Comparison of ENCODE assay signal across 8 cellular contexts in genomic region chr12:53984901-53985357, GRCh38. TPM values are rescaled to one million over a fixed set of nuclear protein-coding genes. Genes with fewer than 3 reads are reported as not detected.
A peak's percentile ranks its signal among the peaks of the same experiment; 100 is the strongest.
DNase-seq lines count a peak whose midpoint lies in the region; ATAC-seq, FAIRE-seq and TF ChIP-seq lines count a peak whose summit lies in the region.

Gene HOXC10, plus strand, starts transcription at chr12:53985146. Its CDS starts 114 bp downstream, at chr12:53985260.

- H3T11ph ChIP-seq in H9 (ENCODE audit: low read length): no peak within 1 kb of the TSS

- H3K4me1 ChIP-seq in CD4-positive, alpha-beta memory T cell (ENCODE audit: insufficient read depth, low read length): peaks cover 36% of the 10 kb centered on the region
- H3K4me1 ChIP-seq in H9 (ENCODE audit: insufficient read depth, low read length) (no peaks in the 10 kb centered on the region), H1 (replicated peaks in 1 of 4; ENCODE audit: control insufficient read depth in 3 of 4, insufficient read depth in 4 of 4, low read length in 3 of 4) (peaks cover 0 to 6% (median 3%) of the 10 kb centered on the region in 4 experiments; a peak in 3 of 7 replicates), muscle layer of colon (ENCODE audit: insufficient read depth, low read length) (peaks cover 20% of the 10 kb centered on the region)

- TF ChIP-seq POLR2A in H1 (IDR thresholded peaks at IDR 0.05; ENCODE audit: control extremely low read depth in 1 of 2, low read depth in 2 of 2, low read length in 2 of 2): no peak

- peak; percentile 87 to 89 for TF ChIP-seq RAD21 in H1 (IDR thresholded peaks at IDR 0.05 in 1 of 2, conservative IDR thresholded peaks at IDR 0.05 in 1 of 2; ENCODE audit: low read depth in 2 of 2, low read length in 2 of 2)

- H3K27me3 Mint-ChIP-seq in CD4-positive, alpha-beta memory T cell: peaks cover 76 to 82% of the 10 kb centered on the region in 2 donors
- peaks cover 100% of the 10 kb centered on the region for H3K27me3 Mint-ChIP-seq in H9 (ENCODE audit: low read depth)

- H3K18ac ChIP-seq in H9 (ENCODE audit: insufficient read length, low read depth, low read length): no peak within 1 kb of the TSS
- H3K18ac ChIP-seq in H1 (ENCODE audit: extremely low read depth, low read length): peak within 1 kb of the TSS; percentile 32

- intact Hi-C loops in CD4-positive, alpha-beta memory T cell (cut with micrococcal nuclease): loop anchor here (5.0 kb wide), 1 partner anchor 33 kb away; the partner anchor contains the start of gene HOXC12

- H4K5ac ChIP-seq in H9 (ENCODE audit: insufficient read length, low read depth, low read length) (no peak within 1 kb of the TSS), H1 (ENCODE audit: insufficient read length, low read depth, low read length) (no peak within 1 kb of the TSS)

- no CpG with 5 or more reads among the region's 36 CpGs for WGBS in H9 (ENCODE audit: extremely low coverage, insufficient read length, low lambda C conversion rate)
- WGBS in H1 (ENCODE audit: extremely low coverage in 1 of 2, insufficient coverage in 1 of 2, insufficient read length in 1 of 2, insufficient replicate concordance in 2 of 2, low coverage in 1 of 2, low lambda C conversion rate in 2 of 2, missing lambda C conversion rate in 1 of 2), 2 experiments: 9% methylated on average over 24 of the region's 36 CpGs; no CpG with 5 or more reads in 1 of the 2 experiments

- no peak within 1 kb of the TSS for H2BK5ac ChIP-seq in H9 (ENCODE audit: insufficient read length, low read length)
- no peak within 1 kb of the TSS for H2BK5ac ChIP-seq in H1 (ENCODE audit: low read depth, low read length)

- H4K20me1 ChIP-seq in H9 (ENCODE audit: control insufficient read depth, insufficient read depth, insufficient read length): no peaks in the 10 kb centered on the region
- peaks cover 14 to 31% of the 10 kb centered on the region in 2 experiments for H4K20me1 ChIP-seq in H1 (replicated peaks in 1 of 2; ENCODE audit: control insufficient read depth in 1 of 2, insufficient read depth in 2 of 2, low read length in 2 of 2)

- no peak within 1 kb of the TSS for H3K4me3 ChIP-seq in CD4-positive, alpha-beta memory T cell (ENCODE audit: low read length in 2 of 2)
- H3K4me3 ChIP-seq in H1 (ENCODE audit: extremely low read depth in 1 of 4, insufficient read depth in 2 of 4, low read depth in 3 of 4, low read length in 4 of 4) (peak within 1 kb of the TSS in 1 of 4 experiments; percentile 38; a peak in 2 of 8 replicates), muscle layer of colon (ENCODE audit: low read depth in 1 of 2, low read length in 2 of 2) (peak within 1 kb of the TSS; percentile 22 to 63)

- no peak within 1 kb of the TSS for H2AFZ ChIP-seq in H9 (ENCODE audit: low read length)
- H2AFZ ChIP-seq in H1 (ENCODE audit: low read length): no peak within 1 kb of the TSS

- H3K27ac Mint-ChIP-seq in CD4-positive, alpha-beta memory T cell: peak within 1 kb of the TSS in 5 of 7 donors; percentile 42 to 93 (median 75)
- H3K27ac Mint-ChIP-seq in H9: no peak within 1 kb of the TSS

- no peak within 1 kb of the TSS for H3K4ac ChIP-seq in H9 (ENCODE audit: low read depth, low read length)
- no peak within 1 kb of the TSS for H3K4ac ChIP-seq in H1 (replicated peaks; ENCODE audit: insufficient read length, low read depth, low read length)

- H3K79me1 ChIP-seq in H9 (ENCODE audit: insufficient read depth, low read depth, low read length, poor library complexity, severe bottlenecking) (no peaks in the 10 kb centered on the region), H1 (ENCODE audit: low read depth, low read length) (no peaks in the 10 kb centered on the region)

- peak; percentile 36 for FAIRE-seq in H1 (lab: Jason Lieb, UNC)

- no peaks in the 10 kb centered on the region for H3K36me3 ChIP-seq in CD4-positive, alpha-beta memory T cell (ENCODE audit: insufficient read depth, low read length)
- peaks cover 0 to 8% (median 0%) of the 10 kb centered on the region in 4 experiments; a peak in 1 of 8 replicates for H3K36me3 ChIP-seq in H1 (ENCODE audit: control insufficient read depth in 2 of 4, insufficient read depth in 4 of 4, low read length in 3 of 4)
- H3K36me3 ChIP-seq in muscle layer of colon (ENCODE audit: insufficient read depth, low read length): no peaks in the 10 kb centered on the region

- TF ChIP-seq CTCF in H9 (conservative IDR thresholded peaks at IDR 0.05) (peak; percentile 75), H1 (IDR thresholded peaks at IDR 0.05; ENCODE audit: control extremely low read depth in 1 of 3, insufficient read depth in 1 of 3, low read depth in 1 of 3, low read length in 3 of 3) (peak; percentile 84 to 97 (median 89))

- POLR2A ChIA-PET in CD4-positive, alpha-beta memory T cell (lab: Charles Lee; ENCODE audit: partially characterized antibody): no interaction called here
- POLR2A ChIA-PET in H1 (lab: Charles Lee; ENCODE audit: partially characterized antibody): interaction anchor here (0.9 to 1.2 kb wide), 4 partner anchors 12 to 39 kb away, joined by 3 to 4 read pairs (median 4); partner anchors contain the start of gene HOXC11

- H4K8ac ChIP-seq in H9 (replicated peaks; ENCODE audit: insufficient read length, low read depth, low read length) (no peak within 1 kb of the TSS), H1 (ENCODE audit: extremely low read depth, insufficient read depth, low read length) (no peak within 1 kb of the TSS; the same call in 1 of the 2 replicates)

- H3K27ac ChIP-seq in CD4-positive, alpha-beta memory T cell (ENCODE audit: low read depth, low read length): no peak within 1 kb of the TSS
- no peak within 1 kb of the TSS for H3K27ac ChIP-seq in H9 (ENCODE audit: insufficient read length, low read depth, low read length)
- no peak within 1 kb of the TSS for H3K27ac ChIP-seq in H1 (ENCODE audit: low read depth, low read length)
- no peak within 1 kb of the TSS for H3K27ac ChIP-seq in muscle layer of colon (ENCODE audit: low read depth, low read length)

- H3K56ac ChIP-seq in H9 (ENCODE audit: insufficient read length, low read depth, low read length) (no peak within 1 kb of the TSS), H1 (replicated peaks; ENCODE audit: insufficient read length, low read depth, low read length) (no peak within 1 kb of the TSS)

- H2BK15ac ChIP-seq in H9 (ENCODE audit: low read depth, low read length): no peak within 1 kb of the TSS
- H2BK15ac ChIP-seq in H1 (ENCODE audit: low read length): no peak within 1 kb of the TSS

- H3K4me1 Mint-ChIP-seq in CD4-positive, alpha-beta memory T cell: peaks cover 14 to 55% (median 29%) of the 10 kb centered on the region in 4 donors
- peaks cover 3 to 8% of the 10 kb centered on the region in 2 experiments; a peak in 2 of 4 replicates for H3K4me1 Mint-ChIP-seq in H9

- H3K9ac ChIP-seq in H9 (ENCODE audit: extremely low read depth, insufficient read length, low read length): no peak within 1 kb of the TSS
- H3K9ac ChIP-seq in H1 (replicated peaks in 1 of 4; ENCODE audit: extremely low read depth in 1 of 4, low read depth in 3 of 4, low read length in 3 of 4): no peak within 1 kb of the TSS
- H3K9ac ChIP-seq in muscle layer of colon (ENCODE audit: low read length): no peak within 1 kb of the TSS

- H3K79me2 ChIP-seq in H9 (ENCODE audit: insufficient read depth, low read length): no peaks in the 10 kb centered on the region
- no peaks in the 10 kb centered on the region for H3K79me2 ChIP-seq in H1 (ENCODE audit: control insufficient read depth in 1 of 2, insufficient read depth in 2 of 2, low read length in 2 of 2)

- no peak within 1 kb of the TSS for H2BK120ac ChIP-seq in H9 (ENCODE audit: low read depth, low read length, poor library complexity, severe bottlenecking)
- H2BK120ac ChIP-seq in H1 (replicated peaks; ENCODE audit: low read depth, low read length): no peak within 1 kb of the TSS

- no peak for ATAC-seq in HG03565 (IDR thresholded peaks at IDR 0.05; ENCODE audit: unreplicated experiment)

- peak within 1 kb of the TSS; percentile 48 to 88 (median 70) for H3K4me3 Mint-ChIP-seq in CD4-positive, alpha-beta memory T cell
- peak within 1 kb of the TSS in 1 of 2 experiments; percentile 63; a peak in 3 of 5 replicates for H3K4me3 Mint-ChIP-seq in H9

- H3K27me3 ChIP-seq in CD4-positive, alpha-beta memory T cell (ENCODE audit: insufficient read depth, low read length): peaks cover 94% of the 10 kb centered on the region
- H3K27me3 ChIP-seq in H9 (ENCODE audit: insufficient read depth, low read length) (peaks cover 94% of the 10 kb centered on the region), H1 (replicated peaks in 1 of 4; ENCODE audit: control insufficient read depth in 3 of 4, extremely low read depth in 1 of 4, insufficient read depth in 3 of 4, low read length in 3 of 4) (peaks cover 92 to 99% (median 97%) of the 10 kb centered on the region in 4 experiments), muscle layer of colon (ENCODE audit: control insufficient read depth in 1 of 2, insufficient read depth in 2 of 2, low read length in 2 of 2) (peaks cover 61 to 88% of the 10 kb centered on the region in 2 donors)

- H3K9me3 ChIP-seq in CD4-positive, alpha-beta memory T cell (ENCODE audit: control insufficient read depth in 1 of 2, low read length in 2 of 2): no peaks in the 10 kb centered on the region
- H3K9me3 ChIP-seq in H9 (ENCODE audit: control insufficient read depth, low read depth, low read length) (no peaks in the 10 kb centered on the region), H1 (ENCODE audit: insufficient read depth in 2 of 2, low read depth in 1 of 2, low read length in 1 of 2) (peaks cover 0 to 9% of the 10 kb centered on the region in 2 experiments; a peak in 1 of 4 replicates), muscle layer of colon (ENCODE audit: low read length) (no peaks in the 10 kb centered on the region)

- no peak within 1 kb of the TSS for H4K91ac ChIP-seq in H9 (ENCODE audit: insufficient read length, low read depth, low read length)
- no peak within 1 kb of the TSS for H4K91ac ChIP-seq in H1 (replicated peaks; ENCODE audit: insufficient read length, low read length)

- H3K9me3 Mint-ChIP-seq in CD4-positive, alpha-beta memory T cell: peaks cover 0 to 36% (median 6%) of the 10 kb centered on the region in 8 donors
- H3K9me3 Mint-ChIP-seq in H9: peaks cover 3 to 11% of the 10 kb centered on the region in 2 experiments; a peak in 4 of 5 replicates

- DNase-seq in CD4-positive, alpha-beta memory T cell: peak in 4 of 5 donors; percentile 42 to 73 (median 45)
- DNase-seq in H9: peak; percentile 94
- peak; percentile 81 for DNase-seq in NCI-H510A (lab: John Stamatoyannopoulos, UW)
- peak; percentile 88 to 90 for DNase-seq in activated CD4-positive, alpha-beta T cell treated with anti-CD3 and anti-CD28 coated beads, Interleukin-2, amount 50 U/mL, for 48 hours
- DNase-seq in H1 (ENCODE audit: low read depth in 1 of 2, low spot score in 2 of 2): peak in 1 of 2 experiments; percentile 93
- peak; percentile 76 for DNase-seq in stimulated activated CD8-positive, alpha-beta memory T cell treated with anti-CD3 and anti-CD28 coated beads, Interleukin-7, amount 100 ng/mL, for 24 hours (ENCODE audit: low read depth)

- H3K36me3 Mint-ChIP-seq in CD4-positive, alpha-beta memory T cell: peaks cover 0 to 1% of the 10 kb centered on the region in 2 donors
- no peaks in the 10 kb centered on the region; a peak in 2 of 7 replicates for H3K36me3 Mint-ChIP-seq in H9 (ENCODE audit: insufficient read depth in 1 of 3, low read depth in 3 of 3)

- H2AK5ac ChIP-seq in H9 (ENCODE audit: insufficient read length, low read length): no peak within 1 kb of the TSS
- no peak within 1 kb of the TSS for H2AK5ac ChIP-seq in H1 (ENCODE audit: low read depth, low read length)

- H2BK20ac ChIP-seq in H9 (ENCODE audit: low read depth, low read length, poor library complexity, severe bottlenecking) (no peak within 1 kb of the TSS), H1 (ENCODE audit: low read length) (no peak within 1 kb of the TSS; the same call in 1 of the 2 replicates)

- H2BK12ac ChIP-seq in H9 (ENCODE audit: insufficient read length, low read depth, low read length) (no peak within 1 kb of the TSS), H1 (ENCODE audit: low read depth, low read length) (peak within 1 kb of the TSS; percentile 50; the same call in 1 of the 2 replicates)

- H3K14ac ChIP-seq in H9 (ENCODE audit: insufficient read depth, low read length) (no peak within 1 kb of the TSS), H1 (ENCODE audit: insufficient read length) (no peak within 1 kb of the TSS)

- CTCF ChIA-PET in CD4-positive, alpha-beta memory T cell (lab: Charles Lee; ENCODE audit: partially characterized antibody): interaction anchor here (0.6 to 2.4 kb wide), 5 partner anchors 207 to 369 kb away, joined by 3 to 8 read pairs (median 3); no protein-coding TSS in a partner anchor
- CTCF ChIA-PET in H1 (lab: Charles Lee; ENCODE audit: partially characterized antibody): interaction anchor here (0.5 to 5.8 kb wide), 38 partner anchors 8 to 690 kb away, joined by 3 to 91 read pairs (median 4); partner anchors contain the start of genes HOXC12, HOXC4, HOXC5 and HOXC8

- TF ChIP-seq EP300 in H1 (IDR thresholded peaks at IDR 0.05; ENCODE audit: borderline replicate concordance in 1 of 2, low read depth in 2 of 2, low read length in 2 of 2): 0 out of 3 replicates have a peak, but pooled peaks of 1 of the 2 experiments have one; percentile 18

- H3K4me2 ChIP-seq in H9 (ENCODE audit: insufficient read depth, insufficient read length, low read length) (peak within 1 kb of the TSS; percentile 10), H1 (ENCODE audit: insufficient read depth in 1 of 2, low read depth in 2 of 2, low read length in 2 of 2) (peak within 1 kb of the TSS; percentile 41 to 55; a peak in 3 of 4 replicates)

- H3K23me2 ChIP-seq in H9 (ENCODE audit: insufficient read length, low read depth, low read length, poor library complexity, severe bottlenecking) (no peaks in the 10 kb centered on the region), H1 (ENCODE audit: low read depth, low read length) (no peaks in the 10 kb centered on the region)

- no peak within 1 kb of the TSS for H3K23ac ChIP-seq in H9 (ENCODE audit: insufficient read length, low read depth, low read length)
- no peak within 1 kb of the TSS for H3K23ac ChIP-seq in H1 (ENCODE audit: insufficient read length)

RNA-seq across cellular contexts. Expression of gene HOXC10, which starts in this region (rescaled TPM):
- not detected for total RNA-seq in CD4-positive, alpha-beta memory T cell
- not detected for polyA plus RNA-seq in CD4-positive, alpha-beta memory T cell
- total RNA-seq in H9 (2021): not detected in 2 replicates
- not detected in 2 replicates for total RNA-seq in H1 (2021; fragmentation: NEBNext Ultra II Directional; extraction: Animal tissue kit (Norgen Biotek cat#: 25700))
- polyA plus RNA-seq in H1 (2011; rRNA removed): not detected in 2 replicates
- polyA plus RNA-seq in H1 (2011; cell fraction: cytosol; rRNA removed): not detected
- not detected for polyA plus RNA-seq in H1 (2011; cell fraction: nucleus; rRNA removed)
- not detected in 4 replicates for polyA plus RNA-seq in H1 (2012, experiment 1 of 2)
- 0.20 TPM for polyA plus RNA-seq in H1 (2012, experiment 2 of 2)
- not detected for polyA plus RNA-seq in H1 (2013, experiment 1 of 2)
- polyA plus RNA-seq in H1 (2013, experiment 2 of 2): not detected
- not detected in 2 replicates for polyA minus RNA-seq in H1 (2011; rRNA and poly(A)+ RNA removed)
- polyA minus RNA-seq in H1 (2011; cell fraction: cytosol; rRNA and poly(A)+ RNA removed): not detected
- not detected for polyA minus RNA-seq in H1 (2011; cell fraction: nucleus; rRNA and poly(A)+ RNA removed)

Comparison
In these comparisons a context has a peak if more than half of its experiments do, and no peak if none do; other contexts are left out.
1. Peak in DNase-seq in CD4-positive, alpha-beta memory T cell; RNA of the gene not detected or under 1 TPM.
2. Peak in DNase-seq and H3K4me2 ChIP-seq in H9; RNA of the gene not detected or under 1 TPM.
3. H3K4me3 ChIP-seq: peak in muscle layer of colon (2 of 2); none in CD4-positive, alpha-beta memory T cell (0 of 2).
4. H3K27ac Mint-ChIP-seq: peak in CD4-positive, alpha-beta memory T cell (5 of 7); none in H9 (0 of 3).